In genomic region chr7:55514546-55515265, GRCh38 we compare ENCODE assay signal across 1 cellular context.
TF ChIP-seq lines count a peak whose summit lies in the region.

No MANE protein-coding gene starts in this region.

TF ChIP-seq in GM12878, 131 proteins besides CTCF, POLR2A, EP300 and RAD21:
- no peak for TF ChIP-seq NR2C2 (IDR thresholded peaks at IDR 0.05; ENCODE audit: borderline replicate concordance, control insufficient read depth, insufficient read length, low read depth)
